Comparison of ENCODE assay signal across 8 cellular contexts in the genomic region with DNA sequence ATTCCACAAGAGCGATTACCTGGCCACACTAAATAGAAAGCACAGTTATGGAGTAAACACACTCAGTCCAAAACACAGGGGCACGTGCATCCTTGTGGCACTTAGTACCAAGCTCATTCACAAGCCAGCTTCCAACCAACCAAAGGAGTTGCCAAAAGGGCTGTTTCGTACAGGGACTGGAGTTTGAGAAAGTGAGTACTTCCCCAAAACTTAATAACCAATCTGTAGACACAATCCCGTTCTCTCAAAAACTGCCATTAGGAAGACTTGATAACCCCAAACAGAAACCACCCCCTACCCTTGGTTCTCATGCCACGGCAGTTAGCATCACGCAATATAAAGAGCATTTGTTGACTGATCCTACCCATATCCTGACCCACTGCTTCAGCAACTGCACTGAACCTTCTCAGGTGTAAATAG.
DNase-seq lines count a peak whose midpoint lies in the region.

No MANE protein-coding gene starts in this region.

- H3K27ac Mint-ChIP-seq in activated naive CD4-positive, alpha-beta T cell treated with anti-CD3 and anti-CD28 coated beads for 36 hours = no peak overlapping the region

- CTCF ChIA-PET in activated naive CD4-positive, alpha-beta T cell treated with anti-CD3 and anti-CD28 coated beads for 36 hours (lab: Charles Lee) = interaction anchor here (0.6 to 1.0 kb wide), 2 partner anchors 37 to 49 kb away, joined by 3 to 4 read pairs; no protein-coding TSS in a partner anchor

- no peaks in the 10 kb centered on the region for H3K9me3 ChIP-seq in NT2/D1 (ENCODE audit: insufficient read depth, low read length)
- H3K9me3 ChIP-seq in duodenal mucosa (ENCODE audit: control insufficient read depth in 1 of 2, low read length in 2 of 2) = no peaks in the 10 kb centered on the region
- no peaks in the 10 kb centered on the region for H3K9me3 ChIP-seq in mesodermal cell (ENCODE audit: control insufficient read depth, low read length)

- H3K9ac ChIP-seq in NT2/D1 (ENCODE audit: insufficient read length, low read depth) = peak overlapping the region; percentile 77
- peak overlapping the region; percentile 78 to 88 for H3K9ac ChIP-seq in duodenal mucosa (ENCODE audit: low read depth in 1 of 2, low read length in 2 of 2)

- H3K36me3 Mint-ChIP-seq in activated naive CD4-positive, alpha-beta T cell treated with anti-CD3 and anti-CD28 coated beads for 36 hours (ENCODE audit: low read depth) = no peaks in the 10 kb centered on the region

- H3K4me1 Mint-ChIP-seq in activated naive CD4-positive, alpha-beta T cell treated with anti-CD3 and anti-CD28 coated beads for 36 hours (ENCODE audit: low read depth) = peaks cover 22% of the 10 kb centered on the region

- H3K27ac ChIP-seq in duodenal mucosa (ENCODE audit: low read depth, low read length) (peak overlapping the region; percentile 78), mesodermal cell (ENCODE audit: low read depth, low read length, severe bottlenecking) (peak overlapping the region; percentile 82), urinary bladder (ENCODE audit: low read depth) (no peak overlapping the region)

- peak overlapping the region; percentile 81 for H3K4me3 Mint-ChIP-seq in activated naive CD4-positive, alpha-beta T cell treated with anti-CD3 and anti-CD28 coated beads for 36 hours

- intact Hi-C loops in activated naive CD4-positive, alpha-beta T cell treated with anti-CD3 and anti-CD28 coated beads for 36 hours (cut with micrococcal nuclease) = loop anchor here (5.0 kb wide), 1 partner anchor 125 kb away; no protein-coding TSS in a partner anchor

- no peaks in the 10 kb centered on the region for H3K27me3 Mint-ChIP-seq in activated naive CD4-positive, alpha-beta T cell treated with anti-CD3 and anti-CD28 coated beads for 36 hours (ENCODE audit: low read depth)

- no peaks in the 10 kb centered on the region for H3K36me3 ChIP-seq in NT2/D1 (ENCODE audit: insufficient read depth, insufficient read length, low read length)
- H3K36me3 ChIP-seq in duodenal mucosa (ENCODE audit: control insufficient read depth in 1 of 2, insufficient read depth in 2 of 2, low read length in 2 of 2) = no peaks in the 10 kb centered on the region
- H3K36me3 ChIP-seq in mesodermal cell (ENCODE audit: control insufficient read depth, insufficient read depth, low read length) = no peaks in the 10 kb centered on the region
- H3K36me3 ChIP-seq in urinary bladder (ENCODE audit: insufficient read depth) = no peaks in the 10 kb centered on the region

- H3K27me3 ChIP-seq in NT2/D1 (ENCODE audit: insufficient read depth, insufficient read length) = no peaks in the 10 kb centered on the region
- H3K27me3 ChIP-seq in duodenal mucosa (ENCODE audit: control insufficient read depth in 1 of 2, insufficient read depth in 2 of 2, low read length in 2 of 2) = no peaks in the 10 kb centered on the region

- H3K4me1 ChIP-seq in NT2/D1 (ENCODE audit: insufficient read depth, insufficient read length) = no peaks in the 10 kb centered on the region
- peaks cover 25 to 33% of the 10 kb centered on the region in 2 donors for H3K4me1 ChIP-seq in duodenal mucosa (ENCODE audit: control insufficient read depth in 1 of 2, insufficient read depth in 2 of 2, low read length in 2 of 2)
- peaks cover 4% of the 10 kb centered on the region for H3K4me1 ChIP-seq in mesodermal cell (ENCODE audit: control insufficient read depth, insufficient read depth, low read length, poor library complexity, severe bottlenecking)
- no peaks in the 10 kb centered on the region for H3K4me1 ChIP-seq in urinary bladder (ENCODE audit: insufficient read depth)

- peak overlapping the region; percentile 29 for H3K4me3 ChIP-seq in NT2/D1 (ENCODE audit: insufficient read length, low read depth)
- H3K4me3 ChIP-seq in duodenal mucosa (ENCODE audit: low read depth in 1 of 2, low read length in 2 of 2) = peak overlapping the region; percentile 92 to 94
- peak overlapping the region; percentile 50 for H3K4me3 ChIP-seq in mesodermal cell (ENCODE audit: extremely low read depth, insufficient read depth, low read length, poor library complexity, severe bottlenecking)
- H3K4me3 ChIP-seq in urinary bladder (ENCODE audit: low read depth, low read length) = peak overlapping the region; percentile 76

- H3K9me3 Mint-ChIP-seq in activated naive CD4-positive, alpha-beta T cell treated with anti-CD3 and anti-CD28 coated beads for 36 hours = no peaks in the 10 kb centered on the region

- 48 to 88% methylated on average over 2 to 5 of the region's 6 CpGs for WGBS in mesodermal cell (ENCODE audit: insufficient coverage in 2 of 2), 2 experiments
- WGBS in urinary bladder = 17% methylated on average over 6 of the region's 6 CpGs

- DNase-seq in activated naive CD4-positive, alpha-beta T cell treated with anti-CD3 and anti-CD28 coated beads for 36 hours = no peak
- no peak for DNase-seq in activated naive CD4-positive, alpha-beta T cell treated with Interleukin-2 at 50 U/mL for 16 hours
- DNase-seq in NT2/D1 (ENCODE audit: low read depth, low spot score) = no peak
- no peak for DNase-seq in activated CD4-positive, CD25-positive, alpha-beta regulatory T cell treated with anti-CD3 and anti-CD28 coated beads, Interleukin-2, amount 50 U/mL, for 72 hours
- no peak for DNase-seq in GDM1 (lab: John Stamatoyannopoulos, UW)

Comparison
In these comparisons a context has a peak if more than half of its experiments do, and no peak if none do; other contexts are left out.
1. H3K4me3 ChIP-seq: peak in every context shown above with its lines; median percentile 93 in duodenal mucosa; 76 in urinary bladder; 50 in mesodermal cell; 29 in NT2/D1.